Comparison of ENCODE assay signal across 27 cellular contexts in the genomic region with DNA sequence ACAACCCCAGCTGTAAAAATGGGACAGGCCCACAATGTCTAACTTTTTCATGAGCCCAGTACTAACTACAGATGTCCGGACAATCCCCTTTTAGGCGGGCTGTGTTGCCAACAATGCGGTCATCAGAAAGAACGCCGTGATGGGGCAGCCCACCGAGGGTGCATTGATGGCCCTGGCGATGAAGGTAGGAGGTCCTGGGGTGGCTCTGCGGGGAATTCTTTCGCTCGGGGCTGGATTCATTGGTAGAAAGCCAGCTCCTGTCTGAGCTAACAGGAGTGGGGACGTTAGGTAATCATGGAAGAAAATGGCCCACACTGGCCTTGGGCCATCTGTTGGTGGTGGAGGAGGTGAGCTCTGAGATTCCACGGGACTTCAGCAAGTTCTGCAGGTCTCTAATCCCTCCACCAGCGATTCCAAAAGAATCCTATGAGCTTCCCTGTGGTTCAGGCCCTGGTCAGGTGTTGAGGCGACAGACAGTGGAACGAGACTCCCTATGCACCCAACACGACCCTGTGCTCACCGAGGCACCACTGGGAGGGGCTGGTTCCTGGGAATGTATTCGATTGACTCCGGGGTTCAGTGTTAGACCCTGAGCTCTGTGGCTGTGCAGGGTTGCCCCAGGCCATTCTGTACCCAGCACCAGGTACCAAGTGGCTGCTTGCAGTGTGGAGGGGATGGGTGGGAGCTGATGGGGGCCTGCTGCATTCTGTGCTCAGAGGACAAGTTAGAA.
DNase-seq lines count a peak whose midpoint lies in the region; ATAC-seq, FAIRE-seq and TF ChIP-seq lines count a peak whose summit lies in the region.
"Had no signal": no experiment of that assay in that cellular context is flagged by ENCODE, and none has a peak within 500 bp of the region (broad histone marks: within the 10 kb centered on the region; RNA-seq: fewer than 3 reads in every experiment).

No MANE protein-coding gene starts in this region.

- H3K4me3 ChIP-seq in K562: no peak overlapping the region
- H3K4me3 ChIP-seq in HepG2 (replicated peaks in 1 of 3; ENCODE audit: insufficient read depth in 1 of 3, low read depth in 2 of 3, low read length in 3 of 3): peak overlapping the region in 1 of 3 experiments; percentile 54; a peak in 1 of 6 replicates
- H3K4me3 ChIP-seq in neuronal stem cell (ENCODE audit: low read length in 2 of 2): no peak overlapping the region
- no peak overlapping the region for H3K4me3 ChIP-seq in H7 (ENCODE audit: insufficient read depth, low read depth, low read length)
- H3K4me3 ChIP-seq: A549; BLaER1 treated with 17β-estradiol and CSF1 and Interleukin-3, amounts not matched to agents 10 nM and 100 nM; GM12878; MG63; PC-9; SJSA1 had no signal

- H2BK15ac ChIP-seq in neuronal stem cell (ENCODE audit: low read length): no peak overlapping the region

- no peak overlapping the region for H3K27ac ChIP-seq in K562 (ENCODE audit: extremely low read depth, low read depth, low read length)
- no peak overlapping the region for H3K27ac ChIP-seq in HepG2 (ENCODE audit: extremely low read length, insufficient read depth, low read length)
- no peak overlapping the region for H3K27ac ChIP-seq in neuronal stem cell (replicated peaks; ENCODE audit: low read length)
- no peak overlapping the region for H3K27ac ChIP-seq in foreskin keratinocyte
- H3K27ac ChIP-seq: BLaER1 treated with 17β-estradiol and CSF1 and Interleukin-3, amounts not matched to agents 10 nM and 100 nM; PC-9; SJSA1 had no signal

- H3K9ac ChIP-seq in K562 (ENCODE audit: insufficient read depth in 1 of 2, low read depth in 2 of 2, low read length in 2 of 2): no peak overlapping the region
- no peak overlapping the region for H3K9ac ChIP-seq in HepG2 (ENCODE audit: insufficient read depth, low read depth, low read length)
- H3K9ac ChIP-seq in neuronal stem cell (ENCODE audit: low read depth, low read length, poor library complexity): no peak overlapping the region
- H3K9ac ChIP-seq: BLaER1 treated with 17β-estradiol and CSF1 and Interleukin-3, amounts not matched to agents 10 nM and 100 nM had no signal

- intact Hi-C loops in K562 (cut with micrococcal nuclease): no loop called here
- intact Hi-C loops in HepG2 (cut with micrococcal nuclease; ENCODE audit: unreplicated experiment): no loop called here

- no peak overlapping the region for H2BK12ac ChIP-seq in neuronal stem cell (ENCODE audit: low read length)

- no peaks in the 10 kb centered on the region for H3K36me3 ChIP-seq in K562 (ENCODE audit: control insufficient read depth, insufficient read depth, low read length)
- no peaks in the 10 kb centered on the region for H3K36me3 ChIP-seq in HepG2 (replicated peaks in 1 of 2; ENCODE audit: control insufficient read depth in 1 of 2, insufficient read depth in 2 of 2, low read length in 2 of 2)
- H3K36me3 ChIP-seq in neuronal stem cell (replicated peaks in 1 of 2; ENCODE audit: control insufficient read depth in 2 of 2, insufficient read depth in 2 of 2, low read length in 2 of 2): no peaks in the 10 kb centered on the region
- H3K36me3 ChIP-seq in H7 (replicated peaks; ENCODE audit: control insufficient read depth, insufficient read depth, low read length): no peaks in the 10 kb centered on the region
- H3K36me3 ChIP-seq: BLaER1 treated with 17β-estradiol and CSF1 and Interleukin-3, amounts not matched to agents 10 nM and 100 nM; MG63; SJSA1 had no signal

- H4K8ac ChIP-seq in neuronal stem cell (ENCODE audit: low read depth, low read length): no peak overlapping the region

- H4K20me1 ChIP-seq in K562 (replicated peaks; ENCODE audit: control insufficient read depth, insufficient read depth, low read length) (peaks cover 9% of the 10 kb centered on the region; the same call in 1 of the 2 replicates), HepG2 (ENCODE audit: insufficient read depth, low read length) (no peaks in the 10 kb centered on the region)
- H4K20me1 ChIP-seq: BLaER1 treated with 17β-estradiol and CSF1 and Interleukin-3, amounts not matched to agents 10 nM and 100 nM had no signal

- CTCF ChIA-PET in K562 (lab: Yijun Ruan, JAX; ENCODE audit: low intra/inter-chr PET ratio) (no interaction called here), HepG2 (lab: Yijun Ruan, JAX; ENCODE audit: low intra/inter-chr PET ratio, low total read pairs) (no interaction called here)

- no peak overlapping the region for H4K91ac ChIP-seq in neuronal stem cell (ENCODE audit: low read depth, low read length, poor library complexity)

- no peak for DNase-seq in K562 (ENCODE audit: extremely low read depth in 1 of 4, low spot score in 3 of 4)
- DNase-seq in HepG2 (ENCODE audit: low spot score): no peak
- DNase-seq in neuronal stem cell (ENCODE audit: low spot score): no peak
- no peak for DNase-seq in hippocampal formation (lab: John Stamatoyannopoulos, UW)
- no peak for DNase-seq in DMS 273 treated with DMSO at 0.1 percent for 48 hours (lab: John Stamatoyannopoulos, UW)
- DNase-seq in foreskin keratinocyte: no peak
- no peak for DNase-seq in H7
- DNase-seq: AML-193; CD4-positive, alpha-beta T cell; DMS79; EL; GDM1; KG1; MG63; NCI-H1105 treated with DMSO at 0.1 percent for 48 hours; NCI-H2029; NCI-H446 treated with DMSO at 0.1 percent for 48 hours; NCI-H526 treated with DMSO at 0.1 percent for 48 hours; PC-9; Right ventricle myocardium superior; RPMI8226 had no signal

- TF ChIP-seq RAD21 in K562 (CRISPR knock-in tag; conservative IDR thresholded peaks at IDR 0.05 in 1 of 2, IDR thresholded peaks at IDR 0.05 in 1 of 2): no peak
- no peak for TF ChIP-seq RAD21 in HepG2 (CRISPR knock-in tag; IDR thresholded peaks at IDR 0.05)

- ATAC-seq in K562: peak; percentile 17; the same call in 2 of the 3 replicates
- peak; percentile 19 for ATAC-seq in HepG2
- ATAC-seq in foreskin keratinocyte: no peak
- ATAC-seq: GM12878 had no signal

- H3K4me1 ChIP-seq in K562 (replicated peaks in 1 of 2; ENCODE audit: control insufficient read depth in 2 of 2, insufficient read depth in 2 of 2, low read length in 2 of 2) (no peaks in the 10 kb centered on the region), HepG2 (ENCODE audit: insufficient read depth, low read length) (peaks cover 15% of the 10 kb centered on the region), neuronal stem cell (ENCODE audit: control insufficient read depth in 2 of 2, insufficient read depth in 1 of 2, low read depth in 1 of 2, low read length in 2 of 2) (peaks cover 6 to 8% of the 10 kb centered on the region in 2 donors), foreskin keratinocyte (no peaks in the 10 kb centered on the region)
- H3K4me1 ChIP-seq: BLaER1 treated with 17β-estradiol and CSF1 and Interleukin-3, amounts not matched to agents 10 nM and 100 nM had no signal

- FAIRE-seq in K562 (lab: Jason Lieb, UNC) (no peak), HepG2 (lab: Jason Lieb, UNC) (no peak)
- FAIRE-seq: A549, GM12878, H54, HTR-8/SVneo had no signal

- no peak overlapping the region for H2AK5ac ChIP-seq in neuronal stem cell (ENCODE audit: low read depth, low read length)

- H3K9me3 ChIP-seq in K562 (replicated peaks; ENCODE audit: control insufficient read depth, insufficient read depth, low read depth, low read length): no peaks in the 10 kb centered on the region
- no peaks in the 10 kb centered on the region for H3K9me3 ChIP-seq in HepG2 (ENCODE audit: low read length)
- H3K9me3 ChIP-seq in neuronal stem cell (replicated peaks in 1 of 2; ENCODE audit: control insufficient read depth in 2 of 2, insufficient read depth in 1 of 2, low read depth in 1 of 2, low read length in 2 of 2): no peaks in the 10 kb centered on the region
- H3K9me3 ChIP-seq: A549; BLaER1 treated with 17β-estradiol and CSF1 and Interleukin-3, amounts not matched to agents 10 nM and 100 nM; MG63; SJSA1 had no signal

- H3K79me2 ChIP-seq in K562 (ENCODE audit: control insufficient read depth, insufficient read depth, low read length) (no peaks in the 10 kb centered on the region), HepG2 (ENCODE audit: insufficient read depth, low read length) (no peaks in the 10 kb centered on the region)

- no peak for TF ChIP-seq CTCF in K562 (IDR thresholded peaks at IDR 0.05 in 2 of 3, conservative IDR thresholded peaks at IDR 0.05 in 1 of 3; ENCODE audit: insufficient read depth in 2 of 3, low read depth in 1 of 3, low read length in 3 of 3)
- TF ChIP-seq CTCF in HepG2 (CRISPR knock-in tag; IDR thresholded peaks at IDR 0.05): no peak
- no peak for TF ChIP-seq CTCF in foreskin keratinocyte (conservative IDR thresholded peaks at IDR 0.05)

- H3K27me3 ChIP-seq in K562 (ENCODE audit: control insufficient read depth in 2 of 2, insufficient read depth in 2 of 2, low read length in 2 of 2) (peaks cover 58 to 86% of the 10 kb centered on the region in 2 experiments), HepG2 (ENCODE audit: control insufficient read depth in 1 of 2, insufficient read depth in 2 of 2, low read length in 2 of 2) (peaks cover 2 to 30% of the 10 kb centered on the region in 2 experiments; a peak in 4 of 5 replicates), neuronal stem cell (ENCODE audit: control insufficient read depth in 3 of 3, insufficient read depth in 3 of 3, low read depth in 1 of 3, low read length in 3 of 3) (peaks cover 0 to 9% (median 0%) of the 10 kb centered on the region in 3 experiments), foreskin keratinocyte (peaks cover 9% of the 10 kb centered on the region), H7 (ENCODE audit: control insufficient read depth, insufficient read depth, low read length) (no peaks in the 10 kb centered on the region)
- H3K27me3 ChIP-seq: BLaER1 treated with 17β-estradiol and CSF1 and Interleukin-3, amounts not matched to agents 10 nM and 100 nM; MG63 had no signal

- no peak overlapping the region for H3K23ac ChIP-seq in neuronal stem cell (ENCODE audit: low read depth, low read length, poor library complexity)

- H3K18ac ChIP-seq in neuronal stem cell (ENCODE audit: low read length): peak overlapping the region; percentile 11

- H2BK5ac ChIP-seq in neuronal stem cell (ENCODE audit: low read length): no peak overlapping the region

- H2AFZ ChIP-seq in K562 (ENCODE audit: low read depth, low read length) (no peak overlapping the region), HepG2 (ENCODE audit: low read length) (no peak overlapping the region), neuronal stem cell (ENCODE audit: low read length) (peak overlapping the region; percentile 52)
- H2AFZ ChIP-seq: PC-9 had no signal

- POLR2A ChIA-PET in K562 (lab: Yijun Ruan, JAX) (interaction anchor here (0.6 to 1.3 kb wide), 7 partner anchors 11 to 423 kb away, joined by 3 to 4 read pairs (median 3); no protein-coding TSS in a partner anchor), HepG2 (lab: Yijun Ruan, JAX) (no interaction called here)

- H2BK120ac ChIP-seq in neuronal stem cell (ENCODE audit: low read depth, low read length): no peak overlapping the region

- no peaks in the 10 kb centered on the region for H3K79me1 ChIP-seq in neuronal stem cell (ENCODE audit: low read depth, low read length)

- H3K14ac ChIP-seq in neuronal stem cell (ENCODE audit: low read length): no peak overlapping the region

- no TSS peak for BruUV-seq in K562 (replicated peaks; lab: Mats Ljungman, UMichigan)
- no TSS peak for BruUV-seq in HepG2 (replicated peaks; lab: Mats Ljungman, UMichigan)

- H3K9me1 ChIP-seq in K562 (ENCODE audit: control insufficient read depth, insufficient read depth, low read length): no peaks in the 10 kb centered on the region

- TF ChIP-seq POLR2A in K562 (conservative IDR thresholded peaks at IDR 0.05) (no peak), HepG2 (IDR thresholded peaks at IDR 0.05; ENCODE audit: insufficient read depth in 1 of 2, low read depth in 2 of 2, low read length in 2 of 2) (no peak)

- H3K4ac ChIP-seq in neuronal stem cell (ENCODE audit: low read length): no peak overlapping the region

- no peak overlapping the region for H3K4me2 ChIP-seq in K562 (ENCODE audit: insufficient read depth, low read length)
- H3K4me2 ChIP-seq in HepG2 (ENCODE audit: low read depth, low read length): peak overlapping the region; percentile 70
- no peak overlapping the region for H3K4me2 ChIP-seq in neuronal stem cell (ENCODE audit: insufficient read depth, low read length, poor library complexity, severe bottlenecking)
- H3K4me2 ChIP-seq: A549; BLaER1 treated with 17β-estradiol and CSF1 and Interleukin-3, amounts not matched to agents 10 nM and 100 nM; PC-9 had no signal

- in situ Hi-C loops in K562 (cut with MboI): no loop called here
- in situ Hi-C loops in HepG2 (cut with HindIII; ENCODE audit: extremely low pct_ligation_motif_present, low pct_unique_long_range_greater_than_20kb): no loop called here

- WGBS in K562 (ENCODE audit: insufficient coverage, low coverage, missing lambda C conversion rate): 1% methylated on average over 19 of the region's 19 CpGs
- 78% methylated on average over 15 of the region's 19 CpGs for WGBS in HepG2 (ENCODE audit: low lambda C conversion rate)
- WGBS in neuronal stem cell (ENCODE audit: extremely low coverage in 2 of 2, insufficient read length in 2 of 2, insufficient replicate concordance in 1 of 2), 2 donors: no CpG with 5 or more reads among the region's 19 CpGs

- TF ChIP-seq EP300 in K562 (IDR thresholded peaks at IDR 0.05; ENCODE audit: low read length) (no peak), HepG2 (IDR thresholded peaks at IDR 0.05; ENCODE audit: low read depth in 2 of 2, low read length in 2 of 2) (no peak), HepG2 (CRISPR knock-in tag; IDR thresholded peaks at IDR 0.05; ENCODE audit: borderline replicate concordance) (no peak)
